18 cellular contexts compared by ENCODE assay signal in the genomic region with DNA sequence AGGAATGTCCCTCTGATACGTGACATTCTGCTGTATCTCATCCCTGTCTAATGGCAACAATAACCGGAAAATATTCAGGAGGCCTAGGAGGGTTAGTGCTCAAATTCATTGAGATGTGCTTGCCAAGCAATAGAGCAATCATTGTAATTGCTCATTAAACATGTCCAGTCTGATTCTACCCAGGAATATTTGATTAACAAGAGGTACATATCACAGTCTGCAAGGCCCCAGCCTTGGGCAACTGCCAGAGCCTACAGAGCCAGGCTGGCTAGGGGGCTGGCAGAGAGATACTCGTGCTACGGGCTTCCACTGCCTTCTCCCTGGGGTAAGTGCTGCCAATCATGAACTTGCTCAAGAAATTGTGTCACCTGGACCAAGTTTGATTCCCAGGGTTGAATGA.
DNase-seq lines count a peak whose midpoint lies in the region; ATAC-seq and TF ChIP-seq lines count a peak whose summit lies in the region.
"Had no signal": no experiment of that assay in that cellular context is flagged by ENCODE, and none has a peak within 500 bp of the region (broad histone marks: within the 10 kb centered on the region; RNA-seq: fewer than 3 reads in every experiment).

No MANE protein-coding gene starts in this region.

- peak overlapping the region; percentile 19 for H3K27ac Mint-ChIP-seq in progenitor cell of endocrine pancreas

- TF ChIP-seq CTCF in C4-2B (conservative IDR thresholded peaks at IDR 0.05) (no peak), progenitor cell of endocrine pancreas (IDR thresholded peaks at IDR 0.05; ENCODE audit: unreplicated experiment) (no peak)

- no peak overlapping the region for H3K4me3 Mint-ChIP-seq in progenitor cell of endocrine pancreas (ENCODE audit: low read depth)

- H3K36me3 Mint-ChIP-seq in progenitor cell of endocrine pancreas (ENCODE audit: insufficient read depth): peaks cover 1% of the 10 kb centered on the region

- no peaks in the 10 kb centered on the region for H3K27me3 Mint-ChIP-seq in progenitor cell of endocrine pancreas

- peak overlapping the region; percentile 13; the same call in 1 of the 2 replicates for H3K27ac ChIP-seq in C4-2B
- H3K27ac ChIP-seq: BLaER1 treated with 17β-estradiol and CSF1 and Interleukin-3, amounts not matched to agents 10 nM and 100 nM; SJSA1 had no signal

- no peaks in the 10 kb centered on the region for H3K9me3 Mint-ChIP-seq in progenitor cell of endocrine pancreas (ENCODE audit: low read depth)

- ATAC-seq in SK-N-SH treated with all-trans-retinoic acid at 6 μM for 48 hours (peak; percentile 54), GM21717 (IDR thresholded peaks at IDR 0.05; ENCODE audit: unreplicated experiment) (no peak)
- ATAC-seq: GM12878 had no signal

- peaks cover 29% of the 10 kb centered on the region for H3K4me1 Mint-ChIP-seq in progenitor cell of endocrine pancreas (ENCODE audit: low read depth)

- DNase-seq in G401 (ENCODE audit: low spot score): peak; percentile 73
- no peak for DNase-seq in progenitor cell of endocrine pancreas (ENCODE audit: low spot score, unreplicated experiment)
- no peak for DNase-seq in activated CD4-positive, alpha-beta T cell treated with anti-CD3 and anti-CD28 coated beads for 48 hours
- no peak for DNase-seq in pons (ENCODE audit: low spot score)
- DNase-seq: DMS79, Kasumi-1, NCI-H1417 treated with DMSO at 0.1 percent for 48 hours, NCI-H2029, NCI-H345, NCI-H524, NCI-H774, T-helper 2 cell had no signal

- in situ Hi-C loops in G401 (cut with HindIII; ENCODE audit: low sequenced_read_pairs): no loop called here

TF ChIP-seq in SK-N-SH treated with all-trans-retinoic acid at 6 μM for 48 hours, 23 proteins besides CTCF, POLR2A, EP300 and RAD21:
- TF ChIP-seq OSR1 (CRISPR knock-in tag; IDR thresholded peaks at IDR 0.05): no peak
- TF ChIP-seq TCF4 (CRISPR knock-in tag; IDR thresholded peaks at IDR 0.05; ENCODE audit: borderline replicate concordance): peak; percentile 52; the same call in 1 of the 2 replicates
- peak; percentile 74 for TF ChIP-seq ISL1 (CRISPR knock-in tag; IDR thresholded peaks at IDR 0.05)
- TF ChIP-seq ARNTL (CRISPR knock-in tag; IDR thresholded peaks at IDR 0.05; ENCODE audit: borderline replicate concordance, low read depth): no peak
- no peak for TF ChIP-seq ZFP30 (CRISPR knock-in tag; IDR thresholded peaks at IDR 0.05)
- TF ChIP-seq ESRRG (CRISPR knock-in tag; IDR thresholded peaks at IDR 0.05): no peak
- TF ChIP-seq ZC3H10 (CRISPR knock-in tag; IDR thresholded peaks at IDR 0.05): no peak
- no peak for TF ChIP-seq GLIS3 (CRISPR knock-in tag; IDR thresholded peaks at IDR 0.05)
